Comparison of ENCODE assay signal across 31 cellular contexts in genomic region chr9:91647371-91647770, GRCh38.
DNase-seq lines count a peak whose midpoint lies in the region; ATAC-seq, FAIRE-seq and TF ChIP-seq lines count a peak whose summit lies in the region.
"Had no signal": no experiment of that assay in that cellular context is flagged by ENCODE, and none has a peak within 500 bp of the region (broad histone marks: within the 10 kb centered on the region; RNA-seq: fewer than 3 reads in every experiment).

No MANE protein-coding gene starts in this region.

- no peaks in the 10 kb centered on the region for H3K9me3 Mint-ChIP-seq in stimulated activated effector memory CD8-positive, alpha-beta T cell treated with anti-CD3 and anti-CD28 coated beads, Interleukin-12 subunit alpha, Interleukin-12 subunit beta, amount 100 ng/mL, for 72 hours
- H3K9me3 Mint-ChIP-seq: activated naive CD8-positive, alpha-beta T cell treated with anti-CD3 and anti-CD28 coated beads, Interleukin-2, amount 10 ng/mL, durations not matched to agents 7 days and 5 days; activated T-cell treated with anti-CD3 and anti-CD28 coated beads, Interleukin-2, amount 50 U/mL, for 24 hours; immature natural killer cell; type B pancreatic cell had no signal

- no peaks in the 10 kb centered on the region for H3K36me3 ChIP-seq in K562 (ENCODE audit: control insufficient read depth, insufficient read depth, low read length)
- H3K36me3 ChIP-seq in psoas muscle (ENCODE audit: insufficient read depth in 1 of 2, low read depth in 1 of 2): no peaks in the 10 kb centered on the region
- H3K36me3 ChIP-seq: ascending aorta; BLaER1 treated with 17β-estradiol and CSF1 and Interleukin-3, amounts not matched to agents 10 nM and 100 nM; pancreas; right atrium auricular region had no signal

- no peak for FAIRE-seq in K562 (lab: Jason Lieb, UNC)
- FAIRE-seq: frontal cortex, HTR-8/SVneo, pancreas had no signal

- H3K79me2 ChIP-seq in K562 (ENCODE audit: control insufficient read depth, insufficient read depth, low read length): no peaks in the 10 kb centered on the region

- no peak for DNase-seq in K562 (ENCODE audit: extremely low read depth in 1 of 4, low spot score in 3 of 4)
- DNase-seq in stimulated activated effector memory CD8-positive, alpha-beta T cell treated with anti-CD3 and anti-CD28 coated beads, Interleukin-12 subunit alpha, Interleukin-12 subunit beta, amount 100 ng/mL, for 72 hours (ENCODE audit: low spot score in 2 of 2): no peak
- DNase-seq in SIG-M5 (lab: John Stamatoyannopoulos, UW): no peak
- DNase-seq in psoas muscle: no peak
- no peak for DNase-seq in KG1 (lab: John Stamatoyannopoulos, UW)
- DNase-seq: activated CD4-positive, alpha-beta T cell treated with anti-CD3 and anti-CD28 coated beads for 36 hours; activated gamma-delta T cell; activated naive CD8-positive, alpha-beta T cell treated with anti-CD3 and anti-CD28 coated beads, Interleukin-2, amount 10 ng/mL, durations not matched to agents 7 days and 5 days; activated T-cell treated with anti-CD3 and anti-CD28 coated beads, Interleukin-2, amount 50 U/mL, for 24 hours; cortex of kidney; DMS79; GDM1; immature natural killer cell; Karpas-422; left colon; mammary epithelial cell; NCI-H146; NCI-H446; NCI-H82; pancreas; SK-N-SH; T-helper 2 cell had no signal

- no peak overlapping the region for H3K9ac ChIP-seq in K562 (ENCODE audit: insufficient read depth in 1 of 2, low read depth in 2 of 2, low read length in 2 of 2)
- H3K9ac ChIP-seq: BLaER1 treated with 17β-estradiol and CSF1 and Interleukin-3, amounts not matched to agents 10 nM and 100 nM; SK-N-SH had no signal

- H3K36me3 Mint-ChIP-seq in stimulated activated effector memory CD8-positive, alpha-beta T cell treated with anti-CD3 and anti-CD28 coated beads, Interleukin-12 subunit alpha, Interleukin-12 subunit beta, amount 100 ng/mL, for 72 hours: no peaks in the 10 kb centered on the region
- H3K36me3 Mint-ChIP-seq: activated naive CD8-positive, alpha-beta T cell treated with anti-CD3 and anti-CD28 coated beads, Interleukin-2, amount 10 ng/mL, durations not matched to agents 7 days and 5 days; immature natural killer cell; type B pancreatic cell had no signal

- 0 out of 2 replicates have a peak, but pooled peaks have one; percentile 26 for TF ChIP-seq CTCF in GM12875 (IDR thresholded peaks at IDR 0.05; ENCODE audit: borderline replicate concordance, insufficient read depth, low read depth, low read length)
- no peak for TF ChIP-seq CTCF in K562 (IDR thresholded peaks at IDR 0.05 in 2 of 3, conservative IDR thresholded peaks at IDR 0.05 in 1 of 3; ENCODE audit: insufficient read depth in 2 of 3, low read depth in 1 of 3, low read length in 3 of 3)
- TF ChIP-seq CTCF in psoas muscle (IDR thresholded peaks at IDR 0.05): no peak

- BruUV-seq in K562 (replicated peaks; lab: Mats Ljungman, UMichigan): no TSS peak

- H3K9me1 ChIP-seq in K562 (ENCODE audit: control insufficient read depth, insufficient read depth, low read length): no peaks in the 10 kb centered on the region

- H3K4me3 Mint-ChIP-seq in stimulated activated effector memory CD8-positive, alpha-beta T cell treated with anti-CD3 and anti-CD28 coated beads, Interleukin-12 subunit alpha, Interleukin-12 subunit beta, amount 100 ng/mL, for 72 hours: no peak overlapping the region
- H3K4me3 Mint-ChIP-seq: activated CD4-positive, alpha-beta T cell treated with anti-CD3 and anti-CD28 coated beads for 36 hours; activated naive CD8-positive, alpha-beta T cell treated with anti-CD3 and anti-CD28 coated beads, Interleukin-2, amount 10 ng/mL, durations not matched to agents 7 days and 5 days; activated T-cell treated with anti-CD3 and anti-CD28 coated beads, Interleukin-2, amount 50 U/mL, for 24 hours; immature natural killer cell; type B pancreatic cell had no signal

- POLR2A ChIA-PET in K562 (lab: Yijun Ruan, JAX): no interaction called here

- H3K4me2 ChIP-seq in K562 (ENCODE audit: insufficient read depth, low read length): no peak overlapping the region
- H3K4me2 ChIP-seq: SK-N-SH had no signal

- H3K4me3 ChIP-seq in GM12875 (ENCODE audit: low read depth, low read length) (no peak overlapping the region), K562 (no peak overlapping the region), psoas muscle (no peak overlapping the region)
- H3K4me3 ChIP-seq: ascending aorta; BLaER1 treated with 17β-estradiol and CSF1 and Interleukin-3, amounts not matched to agents 10 nM and 100 nM; pancreas; right atrium auricular region had no signal

- H3K27ac ChIP-seq in K562 (ENCODE audit: extremely low read depth, low read depth, low read length) (no peak overlapping the region), psoas muscle (no peak overlapping the region)
- H3K27ac ChIP-seq: ascending aorta; BLaER1 treated with 17β-estradiol and CSF1 and Interleukin-3, amounts not matched to agents 10 nM and 100 nM; pancreas; right atrium auricular region had no signal

- no peak for TF ChIP-seq EP300 in K562 (IDR thresholded peaks at IDR 0.05; ENCODE audit: low read length)

- CTCF ChIA-PET in K562 (lab: Yijun Ruan, JAX; ENCODE audit: low intra/inter-chr PET ratio): no interaction called here

- in situ Hi-C loops in K562 (cut with MboI): no loop called here

- H3K27me3 ChIP-seq in K562 (ENCODE audit: control insufficient read depth in 2 of 2, insufficient read depth in 2 of 2, low read length in 2 of 2) (peaks cover 5 to 22% of the 10 kb centered on the region in 2 experiments; a peak in 4 of 5 replicates), psoas muscle (ENCODE audit: insufficient read depth in 3 of 3, low read length in 2 of 3) (no peaks in the 10 kb centered on the region)
- H3K27me3 ChIP-seq: ascending aorta; BLaER1 treated with 17β-estradiol and CSF1 and Interleukin-3, amounts not matched to agents 10 nM and 100 nM; pancreas; right atrium auricular region had no signal

- no peaks in the 10 kb centered on the region for H3K9me3 ChIP-seq in K562 (replicated peaks; ENCODE audit: control insufficient read depth, insufficient read depth, low read depth, low read length)
- H3K9me3 ChIP-seq in psoas muscle: no peaks in the 10 kb centered on the region
- H3K9me3 ChIP-seq: ascending aorta; BLaER1 treated with 17β-estradiol and CSF1 and Interleukin-3, amounts not matched to agents 10 nM and 100 nM; pancreas; right atrium auricular region; SK-N-SH had no signal

- H3K4me1 ChIP-seq in K562 (replicated peaks in 1 of 2; ENCODE audit: control insufficient read depth in 2 of 2, insufficient read depth in 2 of 2, low read length in 2 of 2) (no peaks in the 10 kb centered on the region), psoas muscle (no peaks in the 10 kb centered on the region)
- H3K4me1 ChIP-seq: ascending aorta, pancreas, right atrium auricular region had no signal

- TF ChIP-seq POLR2A in K562 (conservative IDR thresholded peaks at IDR 0.05): no peak

- H4K20me1 ChIP-seq in K562 (replicated peaks; ENCODE audit: control insufficient read depth, insufficient read depth, low read length): no peaks in the 10 kb centered on the region
- H4K20me1 ChIP-seq: BLaER1 treated with 17β-estradiol and CSF1 and Interleukin-3, amounts not matched to agents 10 nM and 100 nM had no signal

- peak; percentile 17 for ATAC-seq in HG02588 (IDR thresholded peaks at IDR 0.05; ENCODE audit: unreplicated experiment)
- peak; percentile 69 for ATAC-seq in K562
- ATAC-seq in stimulated activated effector memory CD8-positive, alpha-beta T cell treated with anti-CD3 and anti-CD28 coated beads, Interleukin-12 subunit alpha, Interleukin-12 subunit beta, amount 100 ng/mL, for 72 hours: peak; percentile 16
- ATAC-seq in psoas muscle: no peak
- no peak for ATAC-seq in GM21528 (IDR thresholded peaks at IDR 0.05; ENCODE audit: low FRiP score, unreplicated experiment)
- ATAC-seq: activated CD4-positive, alpha-beta T cell treated with anti-CD3 and anti-CD28 coated beads for 36 hours; pancreas had no signal

- no peak overlapping the region for H3K27ac Mint-ChIP-seq in stimulated activated effector memory CD8-positive, alpha-beta T cell treated with anti-CD3 and anti-CD28 coated beads, Interleukin-12 subunit alpha, Interleukin-12 subunit beta, amount 100 ng/mL, for 72 hours
- H3K27ac Mint-ChIP-seq: activated CD4-positive, alpha-beta T cell treated with anti-CD3 and anti-CD28 coated beads for 36 hours; activated naive CD8-positive, alpha-beta T cell treated with anti-CD3 and anti-CD28 coated beads, Interleukin-2, amount 10 ng/mL, durations not matched to agents 7 days and 5 days; activated T-cell treated with anti-CD3 and anti-CD28 coated beads, Interleukin-2, amount 50 U/mL, for 24 hours; immature natural killer cell; type B pancreatic cell had no signal

- intact Hi-C loops in K562 (cut with micrococcal nuclease): no loop called here
- intact Hi-C loops in psoas muscle (cut with DNase I): no loop called here

- 0% methylated on average over 4 of the region's 4 CpGs for WGBS in K562 (ENCODE audit: insufficient coverage, low coverage, missing lambda C conversion rate)
- 79 to 90% (median 81%) methylated on average over 4 of the region's 4 CpGs for WGBS in psoas muscle, 3 donors

- TF ChIP-seq RAD21 in K562 (CRISPR knock-in tag; conservative IDR thresholded peaks at IDR 0.05 in 1 of 2, IDR thresholded peaks at IDR 0.05 in 1 of 2): no peak

- H3K4me1 Mint-ChIP-seq in stimulated activated effector memory CD8-positive, alpha-beta T cell treated with anti-CD3 and anti-CD28 coated beads, Interleukin-12 subunit alpha, Interleukin-12 subunit beta, amount 100 ng/mL, for 72 hours: peaks cover 5% of the 10 kb centered on the region
- H3K4me1 Mint-ChIP-seq: activated CD4-positive, alpha-beta T cell treated with anti-CD3 and anti-CD28 coated beads for 36 hours; immature natural killer cell had no signal

- no peak overlapping the region for H2AFZ ChIP-seq in K562 (ENCODE audit: low read depth, low read length)

TF ChIP-seq in K562, 482 proteins besides CTCF, POLR2A, EP300 and RAD21:
- TF ChIP-seq KLF6 (CRISPR knock-in tag; IDR thresholded peaks at IDR 0.05; ENCODE audit: borderline replicate concordance): no peak
- no peak for TF ChIP-seq ZNF354B (CRISPR knock-in tag; IDR thresholded peaks at IDR 0.05)
- TF ChIP-seq TCF3 (CRISPR knock-in tag; IDR thresholded peaks at IDR 0.05): no peak

Comparison
In these comparisons a context has a peak if more than half of its experiments do, and no peak if none do; other contexts are left out.
1. ATAC-seq: peak in HG02588 (single experiment), K562 (single experiment) and stimulated activated effector memory CD8-positive, alpha-beta T cell treated with anti-CD3 and anti-CD28 coated beads, Interleukin-12 subunit alpha, Interleukin-12 subunit beta, amount 100 ng/mL, for 72 hours (single experiment); none in psoas muscle (0 of 4) and GM21528 (single experiment).